ENCODE assay signal across 8 cellular contexts in the genomic region with DNA sequence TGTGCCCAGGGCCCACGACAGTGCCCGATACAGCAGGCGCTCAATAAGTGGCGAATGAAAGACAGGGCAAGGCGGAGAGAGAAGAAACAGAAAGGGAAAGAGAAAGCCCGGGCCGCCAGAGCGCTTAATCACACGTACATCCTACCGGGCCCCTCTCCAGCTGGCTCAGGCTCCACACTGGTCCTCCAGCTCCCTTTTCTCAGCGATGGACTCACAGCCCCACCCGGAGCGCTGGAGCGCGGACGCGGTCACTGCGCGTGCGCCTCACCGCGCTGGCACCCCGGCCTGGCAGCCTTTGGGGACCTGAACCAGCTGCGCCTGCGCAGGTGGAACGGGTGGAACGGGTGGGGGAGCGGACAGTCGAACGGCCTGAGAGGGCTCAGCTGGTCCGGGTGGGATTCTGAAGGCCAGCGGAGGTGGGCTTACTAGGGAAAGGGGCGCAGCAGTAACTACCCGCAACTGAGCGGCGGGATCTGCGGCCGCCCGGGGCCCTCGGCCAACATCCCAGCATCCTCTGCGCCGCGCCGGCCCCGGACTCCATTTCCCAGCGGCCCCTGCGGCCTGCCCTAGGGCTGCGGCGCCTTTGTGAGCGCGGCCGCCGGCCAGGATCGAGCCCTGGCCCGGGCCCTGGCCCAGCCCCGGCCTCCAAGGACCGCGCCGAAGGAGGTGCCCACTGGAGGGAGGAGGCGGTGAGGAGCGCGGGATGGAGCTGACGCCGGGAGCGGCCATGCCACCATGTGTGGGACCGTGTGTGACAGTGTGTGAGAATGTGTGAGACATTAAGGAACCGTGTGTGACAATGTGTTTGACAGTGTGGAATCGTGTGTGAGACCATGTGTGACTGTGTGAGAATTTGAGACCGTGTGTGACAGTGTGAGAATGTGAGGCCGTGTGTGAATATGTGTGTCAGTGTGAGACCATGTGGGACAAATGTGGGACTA. TPM values are rescaled to one million over a fixed set of nuclear protein-coding genes. Genes with fewer than 3 reads are reported as not detected.
DNase-seq lines count a peak whose midpoint lies in the region; ATAC-seq and TF ChIP-seq lines count a peak whose summit lies in the region.

A gene (plus strand): TSS at position 569 of the 941 bp plus-strand sequence. CDS start 2,783 bp downstream, outside the sequence.

- POLR2A ChIA-PET in AG04450 (lab: Yijun Ruan, JAX), result interaction anchor here (0.6 to 1.1 kb wide), 7 partner anchors 11 to 1170 kb away, joined by 3 to 5 read pairs (median 3); a partner anchor contains a TSS

- CTCF ChIA-PET in AG04450 (lab: Charles Lee), result interaction anchor here (0.6 to 3.4 kb wide), 2 partner anchors 11 to 900 kb away, joined by 3 to 19 read pairs; a partner anchor contains a TSS

- no peaks in the 10 kb centered on the region for H3K27me3 Mint-ChIP-seq in activated CD4-positive, alpha-beta T cell treated with anti-CD3 and anti-CD28 coated beads, Interleukin-2, amount 10 ng/mL, durations not matched to agents 24 days and 14 days

- H3K27ac ChIP-seq in AG04450 (ENCODE audit: low read depth, low read length) (peak within 1 kb of the TSS; percentile 91), coronary artery (peak within 1 kb of the TSS; percentile 97 to 99)

- ATAC-seq in GM18907 (IDR thresholded peaks at IDR 0.05; ENCODE audit: unreplicated experiment), result peak; percentile 84
- peak; percentile 86 for ATAC-seq in HG03159 (IDR thresholded peaks at IDR 0.05; ENCODE audit: unreplicated experiment)
- peak; percentile 97 for ATAC-seq in left colon

- H3K9me3 ChIP-seq in AG04450 (ENCODE audit: control insufficient read depth, insufficient read depth, low read length), result peaks cover 40% of the 10 kb centered on the region

- no peaks in the 10 kb centered on the region for H3K27me3 ChIP-seq in AG04450 (ENCODE audit: control insufficient read depth, insufficient read depth, low read length)

- H3K4me1 Mint-ChIP-seq in activated CD4-positive, alpha-beta T cell treated with anti-CD3 and anti-CD28 coated beads, Interleukin-2, amount 10 ng/mL, durations not matched to agents 24 days and 14 days, result peaks cover 21% of the 10 kb centered on the region

- H3K27ac Mint-ChIP-seq in activated CD4-positive, alpha-beta T cell treated with anti-CD3 and anti-CD28 coated beads, Interleukin-2, amount 10 ng/mL, durations not matched to agents 24 days and 14 days, result peak within 1 kb of the TSS; percentile 95

- peak within 1 kb of the TSS; percentile 84 for H3K4me3 Mint-ChIP-seq in activated CD4-positive, alpha-beta T cell treated with anti-CD3 and anti-CD28 coated beads, Interleukin-2, amount 10 ng/mL, durations not matched to agents 24 days and 14 days

- H3K36me3 Mint-ChIP-seq in activated CD4-positive, alpha-beta T cell treated with anti-CD3 and anti-CD28 coated beads, Interleukin-2, amount 10 ng/mL, durations not matched to agents 24 days and 14 days (ENCODE audit: low read depth), result peaks cover 47% of the 10 kb centered on the region

- peaks cover 46% of the 10 kb centered on the region for H3K9me3 Mint-ChIP-seq in activated CD4-positive, alpha-beta T cell treated with anti-CD3 and anti-CD28 coated beads, Interleukin-2, amount 10 ng/mL, durations not matched to agents 24 days and 14 days

- H3K4me3 ChIP-seq in AG04450 (ENCODE audit: low read depth, low read length) (peak within 1 kb of the TSS; percentile 96), coronary artery (peak within 1 kb of the TSS; percentile 93)

- TF ChIP-seq CTCF in AG04450 (IDR thresholded peaks at IDR 0.05; ENCODE audit: low read depth, low read length) (no peak), coronary artery (IDR thresholded peaks at IDR 0.05) (no peak)

- DNase-seq in AG04450 (ENCODE audit: low read depth, low spot score) (peak; percentile 93), NCI-H446 treated with DMSO at 0.1 percent for 48 hours (lab: John Stamatoyannopoulos, UW) (peak; percentile 57), coronary artery (ENCODE audit: low spot score) (peak; percentile 97), left colon (peak; percentile 92 to 94)
- peak; percentile 96 for DNase-seq in activated CD4-positive, alpha-beta T cell treated with anti-CD3 and anti-CD28 coated beads, Interleukin-2, amount 10 ng/mL, durations not matched to agents 24 days and 14 days
- peak; percentile 67 to 86 (median 78) for DNase-seq in stimulated activated CD4-positive, alpha-beta T cell treated with anti-CD3 and anti-CD28 coated beads, Interleukin-1b, Interleukin-23, amount 100 ng/mL, for 24 hours (ENCODE audit: low read depth in 4 of 4, low spot score in 1 of 4)

- intact Hi-C loops in activated CD4-positive, alpha-beta T cell treated with anti-CD3 and anti-CD28 coated beads, Interleukin-2, amount 10 ng/mL, durations not matched to agents 24 days and 14 days (cut with micrococcal nuclease), result loop anchor here (1.0 to 2.0 kb wide), 2 partner anchors 11 to 163 kb away; a partner anchor contains a TSS
- intact Hi-C loops in left colon (cut with DNase I, micrococcal nuclease), result no loop called here

RNA-seq across cellular contexts. Expression of the gene that starts here (rescaled TPM):
- polyA plus RNA-seq in AG04450 (2011; rRNA removed), result 4.5 and 6.2 TPM in 2 replicates
- polyA minus RNA-seq in AG04450 (2011; rRNA and poly(A)+ RNA removed), result 4.5 and 7.0 TPM in 2 replicates
- 1.9 and 2.0 TPM in 2 replicates for total RNA-seq in activated CD4-positive, alpha-beta T cell treated with anti-CD3 and anti-CD28 coated beads, Interleukin-2, amount 10 ng/mL, durations not matched to agents 24 days and 14 days
- 1 to 10 TPM; 1.5 to 2.4 TPM for total RNA-seq in left colon

Comparison
In these comparisons a context has a peak if more than half of its experiments do, and no peak if none do; other contexts are left out.
1. Peak in every context shown above with its lines: DNase-seq, ATAC-seq, H3K4me3 ChIP-seq and H3K27ac ChIP-seq.